8 cellular contexts compared by ENCODE assay signal in the genomic region with DNA sequence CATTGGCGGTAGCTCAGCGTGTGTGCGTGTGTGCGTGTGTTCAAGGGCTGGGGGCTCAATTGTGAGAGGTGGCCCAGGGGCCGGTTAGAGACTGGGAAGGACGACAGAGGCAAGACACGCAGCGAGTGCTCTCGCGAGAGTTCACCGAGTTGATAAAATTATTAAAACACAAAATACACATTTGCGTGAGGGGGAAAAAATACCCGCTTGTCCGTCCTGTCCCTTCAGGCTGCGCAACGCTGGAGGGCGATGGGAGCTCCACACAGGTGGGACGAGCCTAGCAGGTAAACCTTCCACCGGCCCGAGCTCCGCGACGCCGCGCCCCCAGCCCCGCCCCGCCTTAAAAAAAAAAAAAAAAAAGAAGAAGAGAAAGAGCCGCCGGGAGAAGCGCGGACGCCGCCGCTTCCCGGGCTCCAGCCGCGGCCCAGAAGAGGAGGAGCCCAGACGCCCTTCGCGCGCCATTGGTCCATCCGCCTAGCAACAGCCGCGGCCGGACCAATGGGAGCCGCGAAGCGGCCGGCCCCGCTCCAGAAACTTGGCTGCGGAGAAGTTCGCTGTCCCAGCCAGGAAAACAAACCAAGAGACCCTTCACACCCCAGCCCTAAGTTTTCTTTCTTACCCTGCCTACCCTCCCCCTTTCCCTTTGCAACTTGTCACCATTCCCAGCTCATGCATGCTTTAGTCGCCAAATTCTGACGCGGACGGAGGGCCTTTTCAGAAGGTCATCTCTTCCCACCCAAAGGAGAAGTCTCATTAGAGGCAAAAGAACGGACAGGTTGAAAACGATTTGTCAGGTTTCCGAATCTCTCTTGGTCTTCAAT.
DNase-seq lines count a peak whose midpoint lies in the region; ATAC-seq lines count a peak whose summit lies in the region.

No MANE protein-coding gene starts in this region.

- ATAC-seq in GM21717 (IDR thresholded peaks at IDR 0.05; ENCODE audit: unreplicated experiment) = peak; percentile 91

- no peaks in the 10 kb centered on the region for H3K9me3 Mint-ChIP-seq in activated naive CD8-positive, alpha-beta T cell (ENCODE audit: low read depth)

- peaks cover 10% of the 10 kb centered on the region for H3K4me1 Mint-ChIP-seq in activated naive CD8-positive, alpha-beta T cell (ENCODE audit: low read depth)

- H3K27me3 Mint-ChIP-seq in activated naive CD8-positive, alpha-beta T cell = peaks cover 20% of the 10 kb centered on the region

- H3K27ac Mint-ChIP-seq in activated naive CD8-positive, alpha-beta T cell = no peak overlapping the region

- DNase-seq in DMS114 treated with DMSO at 0.1 percent for 48 hours (lab: John Stamatoyannopoulos, UW; ENCODE audit: unreplicated experiment) (peak; percentile 82), KG1 (lab: John Stamatoyannopoulos, UW) (peak; percentile 76), SK-N-DZ (ENCODE audit: low spot score) (peak; percentile 81), glomerular visceral epithelial cell (ENCODE audit: extremely low spot score) (peak; percentile 89), non-pigmented ciliary epithelial cell (ENCODE audit: low read depth) (peak; percentile 28), superior temporal gyrus (ENCODE audit: extremely low spot score) (peak; percentile 83)

- no peaks in the 10 kb centered on the region for H3K36me3 Mint-ChIP-seq in activated naive CD8-positive, alpha-beta T cell

- H3K4me3 Mint-ChIP-seq in activated naive CD8-positive, alpha-beta T cell = peak overlapping the region; percentile 83

Comparison
In these comparisons a context has a peak if more than half of its experiments do, and no peak if none do; other contexts are left out.
1. Peak in every context shown above with its lines: DNase-seq and ATAC-seq.
2. DNase-seq: peak in every context shown above with its lines; median percentile 89 in glomerular visceral epithelial cell; 83 in superior temporal gyrus; 82 in DMS114 treated with DMSO at 0.1 percent for 48 hours; 81 in SK-N-DZ; 76 in KG1; 28 in non-pigmented ciliary epithelial cell.